25 cellular contexts compared by ENCODE assay signal in the genomic region with DNA sequence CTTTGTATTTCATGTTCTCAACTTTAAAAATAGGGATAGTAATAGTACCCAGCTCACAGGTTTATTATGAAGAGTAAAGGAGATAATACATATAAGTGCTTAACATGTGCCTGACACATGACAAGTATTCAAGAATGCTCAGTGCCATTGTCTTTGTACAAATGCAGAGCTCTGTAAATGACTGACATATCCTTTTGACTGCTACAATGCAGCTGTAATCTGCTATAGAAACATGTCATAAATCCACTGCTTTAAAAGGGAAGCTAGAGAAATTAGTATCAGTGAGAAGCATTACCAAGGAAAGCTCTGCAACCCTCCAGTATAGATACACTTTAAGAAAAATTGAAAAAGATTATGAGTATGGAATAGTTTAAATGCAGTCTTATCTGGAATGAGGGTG. TPM values are rescaled to one million over a fixed set of nuclear protein-coding genes. Genes with fewer than 3 reads are reported as not detected.
DNase-seq lines count a peak whose midpoint lies in the region; ATAC-seq lines count a peak whose summit lies in the region.
"Had no signal": no experiment of that assay in that cellular context is flagged by ENCODE, and none has a peak within 500 bp of the region (broad histone marks: within the 10 kb centered on the region; RNA-seq: fewer than 3 reads in every experiment).

No MANE protein-coding gene starts in this region.

- no peak for ATAC-seq in CD4-positive, CD25-positive, alpha-beta regulatory T cell (ENCODE audit: low read depth in 2 of 2)
- ATAC-seq in activated naive CD4-positive, alpha-beta T cell treated with anti-CD3 and anti-CD28 coated beads, Interleukin-2, amount 50 U/mL, for 72 hours: no peak
- no peak for ATAC-seq in memory B cell (ENCODE audit: low read depth)
- ATAC-seq in HG03457 (IDR thresholded peaks at IDR 0.05; ENCODE audit: unreplicated experiment): no peak
- ATAC-seq in HG02763 (IDR thresholded peaks at IDR 0.05; ENCODE audit: unreplicated experiment): no peak
- ATAC-seq in GM21529 (IDR thresholded peaks at IDR 0.05; ENCODE audit: unreplicated experiment): no peak
- ATAC-seq: body of pancreas, left lung had no signal

- no peaks in the 10 kb centered on the region for H3K27me3 ChIP-seq in CD4-positive, CD25-positive, alpha-beta regulatory T cell (ENCODE audit: control insufficient read depth, insufficient read depth, low read length)
- H3K27me3 ChIP-seq: body of pancreas, left lung, Peyer's patch, testis, vagina had no signal

- no peak overlapping the region for H3K27ac ChIP-seq in CD4-positive, CD25-positive, alpha-beta regulatory T cell (ENCODE audit: insufficient read depth, low read length, poor library complexity, severe bottlenecking)
- H3K27ac ChIP-seq: body of pancreas, left lung, Peyer's patch, testis, vagina had no signal

- no peak overlapping the region for H3K4me3 ChIP-seq in CD4-positive, CD25-positive, alpha-beta regulatory T cell (ENCODE audit: low read depth, low read length)
- H3K4me3 ChIP-seq: body of pancreas, left lung, Peyer's patch, testis, vagina had no signal

- peak overlapping the region; percentile 14 for H3K27ac Mint-ChIP-seq in T-helper 1 cell treated with Interleukin-12 subunit alpha and Interleukin-12 subunit beta and Interleukin-4 antibody, amounts not matched to agents 30 μg/mL and 1 μg/mL, for 36 hours
- H3K27ac Mint-ChIP-seq in CD4-positive, CD25-positive, alpha-beta regulatory T cell: peak overlapping the region; percentile 73 to 88 (median 80)
- peak overlapping the region; percentile 24 to 82 for H3K27ac Mint-ChIP-seq in activated naive CD4-positive, alpha-beta T cell treated with anti-CD3 and anti-CD28 coated beads, Interleukin-2, amount 50 U/mL, for 72 hours
- H3K27ac Mint-ChIP-seq in memory B cell: peak overlapping the region; percentile 0
- H3K27ac Mint-ChIP-seq: HFFc6 had no signal

- H3K9me3 Mint-ChIP-seq in T-helper 1 cell treated with Interleukin-12 subunit alpha and Interleukin-12 subunit beta and Interleukin-4 antibody, amounts not matched to agents 30 μg/mL and 1 μg/mL, for 36 hours: no peaks in the 10 kb centered on the region
- H3K9me3 Mint-ChIP-seq in CD4-positive, CD25-positive, alpha-beta regulatory T cell: no peaks in the 10 kb centered on the region
- H3K9me3 Mint-ChIP-seq in activated naive CD4-positive, alpha-beta T cell treated with anti-CD3 and anti-CD28 coated beads, Interleukin-2, amount 50 U/mL, for 72 hours: no peaks in the 10 kb centered on the region
- H3K9me3 Mint-ChIP-seq in memory B cell: no peaks in the 10 kb centered on the region
- H3K9me3 Mint-ChIP-seq: HFFc6 had no signal

- no peaks in the 10 kb centered on the region for H3K27me3 Mint-ChIP-seq in T-helper 1 cell treated with Interleukin-12 subunit alpha and Interleukin-12 subunit beta and Interleukin-4 antibody, amounts not matched to agents 30 μg/mL and 1 μg/mL, for 36 hours (ENCODE audit: low read depth)
- no peaks in the 10 kb centered on the region for H3K27me3 Mint-ChIP-seq in CD4-positive, CD25-positive, alpha-beta regulatory T cell
- H3K27me3 Mint-ChIP-seq in memory B cell: no peaks in the 10 kb centered on the region

- H3K9me3 ChIP-seq in CD4-positive, CD25-positive, alpha-beta regulatory T cell (ENCODE audit: control insufficient read depth in 2 of 2, low read length in 2 of 2): no peaks in the 10 kb centered on the region
- H3K9me3 ChIP-seq: body of pancreas, left lung, Peyer's patch, testis, vagina had no signal

- no peak for DNase-seq in T-helper 1 cell
- no peak for DNase-seq in CD4-positive, CD25-positive, alpha-beta regulatory T cell
- no peak for DNase-seq in activated naive CD4-positive, alpha-beta T cell treated with anti-CD3 and anti-CD28 coated beads, Interleukin-2, amount 50 U/mL, for 72 hours (ENCODE audit: low spot score in 2 of 2)
- no peak for DNase-seq in memory B cell (ENCODE audit: low spot score in 2 of 2)
- DNase-seq: activated T-cell treated with anti-CD3 and anti-CD28 coated beads, Interleukin-2, amount 50 U/mL, for 1 hour; AML-193; body of pancreas; GOT3; HFFc6; left lung; mesendoderm; NCI-H1092; NCI-H187 treated with DMSO at 0.1 percent for 48 hours; NCI-H2227 treated with DMSO at 0.1 percent for 48 hours; NCI-H526 treated with DMSO at 0.1 percent for 48 hours; occipital lobe; Peyer's patch; SHP77 treated with DMSO at 0.1 percent for 48 hours; stimulated activated naive CD4-positive, alpha-beta T cell treated with Interleukin-2 at 50 U/mL for 16 hours; testis had no signal

- peaks cover 4% of the 10 kb centered on the region for H3K4me1 Mint-ChIP-seq in T-helper 1 cell treated with Interleukin-12 subunit alpha and Interleukin-12 subunit beta and Interleukin-4 antibody, amounts not matched to agents 30 μg/mL and 1 μg/mL, for 36 hours (ENCODE audit: low read depth)
- H3K4me1 Mint-ChIP-seq in CD4-positive, CD25-positive, alpha-beta regulatory T cell: peaks cover 13 to 23% (median 16%) of the 10 kb centered on the region in 4 donors
- no peaks in the 10 kb centered on the region for H3K4me1 Mint-ChIP-seq in memory B cell

- H3K36me3 ChIP-seq in CD4-positive, CD25-positive, alpha-beta regulatory T cell (ENCODE audit: control insufficient read depth, insufficient read depth, low read length): peaks cover 95% of the 10 kb centered on the region

- no peaks in the 10 kb centered on the region for H3K4me1 ChIP-seq in CD4-positive, CD25-positive, alpha-beta regulatory T cell (ENCODE audit: control insufficient read depth, insufficient read depth, low read length, poor library complexity, severe bottlenecking)
- H3K4me1 ChIP-seq: body of pancreas, testis, vagina had no signal

- H3K4me3 Mint-ChIP-seq in T-helper 1 cell treated with Interleukin-12 subunit alpha and Interleukin-12 subunit beta and Interleukin-4 antibody, amounts not matched to agents 30 μg/mL and 1 μg/mL, for 36 hours: no peak overlapping the region
- no peak overlapping the region for H3K4me3 Mint-ChIP-seq in CD4-positive, CD25-positive, alpha-beta regulatory T cell
- H3K4me3 Mint-ChIP-seq in memory B cell: no peak overlapping the region
- H3K4me3 Mint-ChIP-seq: HFFc6 had no signal

- peaks cover 67% of the 10 kb centered on the region for H3K36me3 Mint-ChIP-seq in T-helper 1 cell treated with Interleukin-12 subunit alpha and Interleukin-12 subunit beta and Interleukin-4 antibody, amounts not matched to agents 30 μg/mL and 1 μg/mL, for 36 hours (ENCODE audit: low read depth)
- peaks cover 56% of the 10 kb centered on the region for H3K36me3 Mint-ChIP-seq in CD4-positive, CD25-positive, alpha-beta regulatory T cell
- peaks cover 20 to 35% of the 10 kb centered on the region in 2 donors for H3K36me3 Mint-ChIP-seq in activated naive CD4-positive, alpha-beta T cell treated with anti-CD3 and anti-CD28 coated beads, Interleukin-2, amount 50 U/mL, for 72 hours
- H3K36me3 Mint-ChIP-seq in memory B cell: peaks cover 37% of the 10 kb centered on the region

RNA-seq across cellular contexts. Expression of gene ERAP1, which starts 18.0 kb away (rescaled TPM):
- total RNA-seq in CD4-positive, CD25-positive, alpha-beta regulatory T cell: 70.4 TPM
- 10 to 100 TPM; 47.3 to 64.3 (median 51.4) TPM for polyA plus RNA-seq in CD4-positive, CD25-positive, alpha-beta regulatory T cell
- total RNA-seq in activated naive CD4-positive, alpha-beta T cell treated with anti-CD3 and anti-CD28 coated beads, Interleukin-2, amount 50 U/mL, for 72 hours: 10 to 100 TPM; 80.8 to 98.1 TPM

Comparison
In these comparisons a context has a peak if more than half of its experiments do, and no peak if none do; other contexts are left out.
1. H3K27ac Mint-ChIP-seq: peak in every context shown above with its lines; median percentile 80 in CD4-positive, CD25-positive, alpha-beta regulatory T cell; 53 in activated naive CD4-positive, alpha-beta T cell treated with anti-CD3 and anti-CD28 coated beads, Interleukin-2, amount 50 U/mL, for 72 hours; 14 in T-helper 1 cell treated with Interleukin-12 subunit alpha and Interleukin-12 subunit beta and Interleukin-4 antibody, amounts not matched to agents 30 μg/mL and 1 μg/mL, for 36 hours; 0 in memory B cell.